26 cellular contexts compared by ENCODE assay signal in the genomic region with DNA sequence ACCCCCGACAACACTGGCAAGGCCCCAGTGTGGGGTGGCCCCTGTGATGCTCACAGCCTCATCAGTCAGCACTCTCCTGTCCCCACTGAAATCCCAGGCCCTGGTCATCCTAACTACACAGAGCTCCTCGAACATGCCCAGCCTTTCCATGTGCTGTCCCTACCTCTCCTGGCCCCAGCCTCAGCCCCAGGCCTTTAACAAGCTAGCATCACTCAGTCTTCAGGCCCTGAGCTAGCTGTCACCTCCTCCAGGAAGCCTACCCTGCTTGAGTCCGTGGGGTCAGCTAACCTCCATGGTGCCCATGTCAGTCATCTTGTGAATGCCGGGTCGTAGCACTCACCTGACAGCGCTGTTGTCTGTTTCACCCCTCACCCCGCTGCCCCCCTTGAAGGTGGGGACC. TPM values are rescaled to one million over a fixed set of nuclear protein-coding genes. Genes with fewer than 3 reads are reported as not detected.
"Had no signal": no experiment of that assay in that cellular context is flagged by ENCODE, and none has a peak within 500 bp of the region (broad histone marks: within the 10 kb centered on the region; RNA-seq: fewer than 3 reads in every experiment).

No MANE protein-coding gene starts in this region.

- H3K27ac Mint-ChIP-seq: memory B cell; nephron; neural progenitor cell; stimulated activated memory B cell treated with anti-CD40 and anti-IgM and Interleukin-4, amounts not matched to agents 10 μg/mL and 1 μg/mL and 100 μg/mL, for 72 hours; type B pancreatic cell had no signal

- DNase-seq: dorsolateral prefrontal cortex; effector CD4-positive, alpha-beta T cell; foreskin fibroblast; gastrocnemius medialis; head of caudate nucleus; nucleus accumbens; ovary; psoas muscle; sigmoid colon; stimulated activated CD4-positive, alpha-beta T cell treated with anti-CD3 and anti-CD28 coated beads, Interleukin-2, amount 100 ng/mL, for 24 hours; stimulated activated CD4-positive, alpha-beta T cell treated with anti-CD3 and anti-CD28 coated beads, Interleukin-4, amount 100 ng/mL, for 24 hours; stimulated activated naive CD8-positive, alpha-beta T cell treated with anti-CD3 and anti-CD28 coated beads, Interleukin-15, Interleukin-2, amounts not matched to agents 100 U/mL and 50 U/mL, for 24 hours; substantia nigra; testis; tibial artery had no signal

- H3K4me1 Mint-ChIP-seq: memory B cell; nephron; neural progenitor cell; stimulated activated memory B cell treated with anti-CD40 and anti-IgM and Interleukin-4, amounts not matched to agents 10 μg/mL and 1 μg/mL and 100 μg/mL, for 72 hours had no signal

- H3K4me3 Mint-ChIP-seq: memory B cell; nephron; neural progenitor cell; stimulated activated memory B cell treated with anti-CD40 and anti-IgM and Interleukin-4, amounts not matched to agents 10 μg/mL and 1 μg/mL and 100 μg/mL, for 72 hours; type B pancreatic cell had no signal

- H3K9me3 Mint-ChIP-seq: memory B cell; nephron; neural progenitor cell; stimulated activated memory B cell treated with anti-CD40 and anti-IgM and Interleukin-4, amounts not matched to agents 10 μg/mL and 1 μg/mL and 100 μg/mL, for 72 hours; type B pancreatic cell had no signal

- H3K36me3 Mint-ChIP-seq: memory B cell; neural progenitor cell; stimulated activated memory B cell treated with anti-CD40 and anti-IgM and Interleukin-4, amounts not matched to agents 10 μg/mL and 1 μg/mL and 100 μg/mL, for 72 hours; type B pancreatic cell had no signal

- ATAC-seq: esophagus mucosa; gastrocnemius medialis; left lobe of liver; psoas muscle; right cardiac atrium; stimulated activated memory B cell treated with anti-CD40 and anti-IgM and Interleukin-4, amounts not matched to agents 10 μg/mL and 1 μg/mL and 100 μg/mL, for 72 hours; stimulated activated naive CD8-positive, alpha-beta T cell treated with anti-CD3 and anti-CD28 coated beads, Interleukin-15, Interleukin-2, amounts not matched to agents 100 U/mL and 50 U/mL, for 24 hours had no signal

RNA-seq across cellular contexts. Expression of a gene that starts 25.6 kb away (rescaled TPM):
- total RNA-seq: glomerular endothelial cell, left lobe of liver, psoas muscle, renal cortical epithelial cell, skeletal muscle tissue had no signal
